ENCODE assay signal across 31 cellular contexts in the genomic region with DNA sequence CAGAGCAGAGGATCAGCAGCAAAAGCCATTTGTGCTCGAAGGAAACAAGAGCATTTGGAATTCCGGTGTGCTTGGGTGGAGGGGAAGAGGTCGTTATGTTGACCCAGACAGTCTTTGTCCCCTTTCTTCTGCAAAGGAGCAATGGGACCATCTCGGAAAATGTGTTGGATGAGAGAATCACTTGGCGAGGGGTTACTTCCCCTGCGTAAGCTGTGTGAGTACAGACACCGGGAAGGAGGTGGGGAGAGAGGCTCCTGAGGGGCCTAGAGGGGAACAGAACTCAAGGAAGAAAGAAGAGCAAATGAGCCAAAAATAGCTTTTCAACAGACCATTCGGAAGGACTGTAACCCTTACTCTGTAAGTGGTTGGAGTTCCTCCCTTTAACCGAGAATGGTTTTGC. TPM values are rescaled to one million over a fixed set of nuclear protein-coding genes. Genes with fewer than 3 reads are reported as not detected.
"Had no signal": no experiment of that assay in that cellular context is flagged by ENCODE, and none has a peak within 500 bp of the region (broad histone marks: within the 10 kb centered on the region; RNA-seq: fewer than 3 reads in every experiment).

No MANE protein-coding gene starts in this region.

- H3K27ac ChIP-seq: ascending aorta, foreskin keratinocyte, left lung, right lobe of liver, thyroid gland, upper lobe of left lung, vagina, VCaP had no signal

- H3K9me3 ChIP-seq: adrenal gland, ascending aorta, esophagus muscularis mucosa, left lung, right lobe of liver, thyroid gland, upper lobe of left lung, vagina had no signal

- H3K4me3 ChIP-seq: adrenal gland, ascending aorta, esophagus muscularis mucosa, left lung, lung, right lobe of liver, thyroid gland, upper lobe of left lung, vagina had no signal

- H3K4me1 ChIP-seq: ascending aorta had no signal

- DNase-seq: activated CD4-positive, alpha-beta T cell treated with anti-CD3 and anti-CD28 coated beads for 48 hours; activated CD4-positive, alpha-beta T cell treated with anti-CD3 and anti-CD28 coated beads, Interleukin-2, amount 50 U/mL, for 48 hours; activated CD8-positive, alpha-beta memory T cell treated with anti-CD3 and anti-CD28 coated beads for 24 hours; activated effector memory CD4-positive, alpha-beta T cell treated with anti-CD3 and anti-CD28 coated beads, Interleukin-2, amount 50 U/mL, for 16 hours; activated naive CD4-positive, alpha-beta T cell treated with anti-CD3 and anti-CD28 coated beads for 36 hours; activated naive CD8-positive, alpha-beta T cell treated with anti-CD3 and anti-CD28 coated beads for 36 hours; activated T-cell treated with anti-CD3 and anti-CD28 coated beads, Interleukin-2, amount 50 U/mL, for 1 hour; adrenal gland; caudate nucleus; effector CD4-positive, alpha-beta T cell; foreskin keratinocyte; left lung; mesendoderm; nucleus accumbens; right lobe of liver; small intestine; stimulated activated CD4-positive, alpha-beta T cell treated with anti-CD3 and anti-CD28 coated beads, Interleukin-4, amount 100 ng/mL, for 24 hours; stimulated activated naive CD8-positive, alpha-beta T cell treated with anti-CD3 and anti-CD28 coated beads, Interleukin-15, amount 100 ng/mL, for 72 hours; substantia nigra; T-helper 9 cell; thyroid gland; upper lobe of left lung had no signal

- H3K27me3 ChIP-seq: adrenal gland, ascending aorta, esophagus muscularis mucosa, foreskin keratinocyte, left lung, right lobe of liver, thyroid gland, upper lobe of left lung, vagina had no signal

- ATAC-seq: foreskin keratinocyte; right lobe of liver; stimulated activated effector memory CD8-positive, alpha-beta T cell treated with anti-CD3 and anti-CD28 coated beads, Interleukin-12 subunit alpha, Interleukin-12 subunit beta, amount 100 ng/mL, for 72 hours; stimulated activated naive CD8-positive, alpha-beta T cell treated with anti-CD3 and anti-CD28 coated beads, Interleukin-15, amount 100 ng/mL, for 72 hours had no signal

- H3K36me3 ChIP-seq: adrenal gland, ascending aorta, esophagus muscularis mucosa, left lung, right lobe of liver, thyroid gland, upper lobe of left lung, vagina had no signal

RNA-seq across cellular contexts. Expression of gene NCBP2L, which starts 26.4 kb away (rescaled TPM):
- total RNA-seq: activated naive CD4-positive, alpha-beta T cell treated with anti-CD3 and anti-CD28 coated beads for 36 hours; activated naive CD8-positive, alpha-beta T cell treated with anti-CD3 and anti-CD28 coated beads for 36 hours; activated T-helper 1 cell treated with anti-CD3 and anti-CD28 coated beads, Interleukin-12 subunit alpha, Interleukin-12 subunit beta, Interleukin-2, Interleukin-4 antibody, amounts not matched to agents 30 ng/mL and 10 ng/mL and 1 ng/mL, durations not matched to agents 14 hours and 24 hours and 36 hours; ascending aorta; esophagus muscularis mucosa; foreskin keratinocyte; glomerular endothelial cell; left lung; right lobe of liver; thyroid gland; vagina had no signal
- polyA plus RNA-seq: foreskin keratinocyte, neural cell had no signal
